In genomic region chr1:23101891-23102688, GRCh38 we compare ENCODE assay signal across 10 cellular contexts.
A peak's percentile ranks its signal among the peaks of the same experiment; 100 is the strongest.
DNase-seq lines count a peak whose midpoint lies in the region; ATAC-seq and TF ChIP-seq lines count a peak whose summit lies in the region.
"Had no signal": no experiment of that assay in that cellular context is flagged by ENCODE, and none has a peak within 500 bp of the region (broad histone marks: within the 10 kb centered on the region; RNA-seq: fewer than 3 reads in every experiment).

No MANE protein-coding gene starts in this region.

- no peaks in the 10 kb centered on the region for H3K9me3 ChIP-seq in transverse colon

- H3K9me3 Mint-ChIP-seq in activated CD4-positive, alpha-beta T cell treated with anti-CD3 and anti-CD28 coated beads, Interleukin-2, amount 10 ng/mL, durations not matched to agents 7 days and 5 days = no peaks in the 10 kb centered on the region

- WGBS in transverse colon (ENCODE audit: low coverage in 1 of 2), 2 donors = 42 to 53% methylated on average over 3 of the region's 3 CpGs

- no peak overlapping the region for H3K4me3 Mint-ChIP-seq in activated CD4-positive, alpha-beta T cell treated with anti-CD3 and anti-CD28 coated beads, Interleukin-2, amount 10 ng/mL, durations not matched to agents 7 days and 5 days

- peak overlapping the region; percentile 72 to 81 (median 74) for H3K27ac ChIP-seq in transverse colon

- no peak for DNase-seq in activated CD4-positive, alpha-beta T cell treated with anti-CD3 and anti-CD28 coated beads, Interleukin-2, amount 10 ng/mL, durations not matched to agents 7 days and 5 days
- no peak for DNase-seq in activated CD4-positive, alpha-beta T cell treated with anti-CD3 and anti-CD28 coated beads, Interleukin-2, amount 50 U/mL, for 4 hours
- DNase-seq in amniotic epithelial cell (ENCODE audit: low read depth) (peak; percentile 35), hepatic stellate cell (ENCODE audit: low spot score) (peak; percentile 42), transverse colon (no peak), T-helper 2 cell (no peak), iPS-NIHi11 (ENCODE audit: low spot score) (no peak)
- DNase-seq: activated CD8-positive, alpha-beta memory T cell treated with anti-CD3 and anti-CD28 coated beads for 24 hours; NCI-H69 had no signal

- peaks cover 10% of the 10 kb centered on the region for H3K36me3 Mint-ChIP-seq in activated CD4-positive, alpha-beta T cell treated with anti-CD3 and anti-CD28 coated beads, Interleukin-2, amount 10 ng/mL, durations not matched to agents 7 days and 5 days (ENCODE audit: low read depth)

- H3K27me3 Mint-ChIP-seq in activated CD4-positive, alpha-beta T cell treated with anti-CD3 and anti-CD28 coated beads, Interleukin-2, amount 10 ng/mL, durations not matched to agents 7 days and 5 days = no peaks in the 10 kb centered on the region

- H3K27me3 ChIP-seq in transverse colon = no peaks in the 10 kb centered on the region

- TF ChIP-seq POLR2A in transverse colon (IDR thresholded peaks at IDR 0.05) = no peak

- no peak for TF ChIP-seq CTCF in transverse colon (IDR thresholded peaks at IDR 0.05)

- CTCF ChIA-PET in activated CD4-positive, alpha-beta T cell treated with anti-CD3 and anti-CD28 coated beads, Interleukin-2, amount 10 ng/mL, durations not matched to agents 7 days and 5 days (lab: Charles Lee) = interaction anchor here (0.6 to 9.1 kb wide), 11 partner anchors 10 to 1982 kb away, joined by 3 to 137 read pairs (median 4); no protein-coding TSS in a partner anchor

- intact Hi-C loops in transverse colon (cut with DNase I; ENCODE audit: low total_unique reads) = no loop called here

- in situ Hi-C loops in transverse colon (cut with MboI; ENCODE audit: low pct_ligation_motif_present in 1 of 4, low pct_unique_long_range_greater_than_20kb in 1 of 4, low sequenced_read_pairs in 3 of 4) = no loop called here

- no peak overlapping the region for H3K4me3 ChIP-seq in transverse colon

- peaks cover 44% of the 10 kb centered on the region for H3K4me1 Mint-ChIP-seq in activated CD4-positive, alpha-beta T cell treated with anti-CD3 and anti-CD28 coated beads, Interleukin-2, amount 10 ng/mL, durations not matched to agents 7 days and 5 days

- TF ChIP-seq EP300 in transverse colon (IDR thresholded peaks at IDR 0.05; ENCODE audit: low read depth) = no peak

- no peaks in the 10 kb centered on the region for H3K36me3 ChIP-seq in transverse colon

- POLR2A ChIA-PET in activated CD4-positive, alpha-beta T cell treated with anti-CD3 and anti-CD28 coated beads, Interleukin-2, amount 10 ng/mL, durations not matched to agents 7 days and 5 days (lab: Charles Lee) = no interaction called here

- peaks cover 28 to 60% (median 34%) of the 10 kb centered on the region in 4 donors for H3K4me1 ChIP-seq in transverse colon

- peak overlapping the region; percentile 48 for H3K27ac Mint-ChIP-seq in activated CD4-positive, alpha-beta T cell treated with anti-CD3 and anti-CD28 coated beads, Interleukin-2, amount 10 ng/mL, durations not matched to agents 7 days and 5 days

- no peak for ATAC-seq in GM19328 (IDR thresholded peaks at IDR 0.05; ENCODE audit: unreplicated experiment)

Comparison
In these comparisons a context has a peak if more than half of its experiments do, and no peak if none do; other contexts are left out.
1. DNase-seq: peak in amniotic epithelial cell (single experiment) and hepatic stellate cell (single experiment); none in activated CD4-positive, alpha-beta T cell treated with anti-CD3 and anti-CD28 coated beads, Interleukin-2, amount 10 ng/mL, durations not matched to agents 7 days and 5 days (single experiment), activated CD4-positive, alpha-beta T cell treated with anti-CD3 and anti-CD28 coated beads, Interleukin-2, amount 50 U/mL, for 4 hours (0 of 2), transverse colon (single experiment), T-helper 2 cell (0 of 5) and iPS-NIHi11 (single experiment).